ENCODE assay signal across 18 cellular contexts in genomic region chr11:30155428-30155827, GRCh38.
"Had no signal": no experiment of that assay in that cellular context is flagged by ENCODE, and none has a peak within 500 bp of the region (broad histone marks: within the 10 kb centered on the region; RNA-seq: fewer than 3 reads in every experiment).

No MANE protein-coding gene starts in this region.

- H3K9me3 ChIP-seq: esophagus squamous epithelium, heart right ventricle, neutrophil, sigmoid colon, testis, tibial nerve had no signal

- DNase-seq: cerebellar nuclear complex; effector memory CD8-positive, alpha-beta T cell; esophagus squamous epithelium; heart right ventricle; islet precursor cell; mammary epithelial cell; naive thymus-derived CD8-positive, alpha-beta T cell; posterior cingulate gyrus; sigmoid colon; small intestine; stimulated activated CD4-positive, alpha-beta T cell treated with anti-CD3 and anti-CD28 coated beads, Interleukin-12 subunit alpha, Interleukin-12 subunit beta, amount 100 ng/mL, for 4 hours; stimulated activated naive CD4-positive, alpha-beta T cell; testis had no signal

- FAIRE-seq: colon, frontal cortex, small intestine had no signal

- H3K27me3 ChIP-seq: esophagus squamous epithelium, neutrophil, sigmoid colon, testis, tibial nerve had no signal

- H3K4me1 ChIP-seq: esophagus squamous epithelium, sigmoid colon, tibial nerve had no signal

- H3K27ac ChIP-seq: epithelial cell of prostate, esophagus squamous epithelium, heart right ventricle, neutrophil, testis, tibial nerve had no signal

- H3K4me3 ChIP-seq: esophagus squamous epithelium, heart right ventricle, sigmoid colon, testis, tibial nerve had no signal

- H3K36me3 ChIP-seq: esophagus squamous epithelium, heart right ventricle, neutrophil, sigmoid colon, tibial nerve had no signal
